8 cellular contexts compared by ENCODE assay signal in the genomic region with DNA sequence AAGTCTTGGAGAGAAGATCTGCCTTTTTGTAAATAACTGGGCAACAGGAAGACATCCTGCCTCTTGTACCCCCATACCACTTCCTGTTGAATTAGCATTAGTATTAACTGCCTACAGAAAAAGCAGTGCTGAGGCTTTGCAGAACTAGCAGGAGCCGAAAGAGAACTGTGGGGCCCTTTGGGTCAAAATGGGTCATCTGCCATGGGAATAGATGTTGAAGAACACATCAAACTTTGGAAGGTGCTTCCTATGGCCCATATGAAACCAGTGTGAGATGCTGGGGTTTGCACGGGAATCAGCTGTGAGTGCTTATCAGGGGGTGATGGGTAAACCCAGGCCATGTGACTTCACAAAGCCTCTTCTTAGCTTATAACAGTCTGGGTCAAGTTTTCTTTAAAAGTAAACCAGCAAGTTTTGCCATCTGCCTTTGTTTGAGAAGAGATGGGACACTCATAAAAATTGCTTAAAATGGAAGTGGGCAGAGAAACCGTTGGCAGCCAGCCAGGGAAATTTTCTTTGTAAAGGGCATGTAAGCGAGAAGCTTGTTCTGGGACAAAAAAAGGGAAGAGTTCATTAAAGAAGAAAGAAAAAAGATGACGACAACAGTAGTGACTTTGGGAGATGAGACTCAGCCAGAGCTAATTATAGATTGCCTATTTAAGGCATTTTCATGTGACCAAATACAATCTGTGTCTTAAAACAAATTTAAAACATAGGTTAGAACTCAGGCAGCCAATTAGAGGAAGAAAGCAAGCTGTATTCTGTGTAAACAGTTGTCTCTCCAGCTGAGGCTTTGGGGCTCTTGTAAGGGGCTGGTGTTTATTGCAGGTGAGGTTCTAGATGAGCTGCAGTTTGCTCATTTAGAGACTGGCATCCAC. TPM values are rescaled to one million over a fixed set of nuclear protein-coding genes. Genes with fewer than 3 reads are reported as not detected.
DNase-seq lines count a peak whose midpoint lies in the region; ATAC-seq, FAIRE-seq and TF ChIP-seq lines count a peak whose summit lies in the region.

No MANE protein-coding gene starts in this region.

- no peaks in the 10 kb centered on the region for H3K36me3 ChIP-seq in Caco-2 (ENCODE audit: control insufficient read depth, insufficient read depth, low read length)
- H3K36me3 ChIP-seq in MM.1S (replicated peaks; ENCODE audit: insufficient read depth, low read length): no peaks in the 10 kb centered on the region
- H3K36me3 ChIP-seq in breast epithelium: no peaks in the 10 kb centered on the region
- H3K36me3 ChIP-seq in keratinocyte (ENCODE audit: control insufficient read depth in 2 of 2, extremely low read depth in 1 of 2, insufficient read depth in 2 of 2, low read length in 2 of 2): no peaks in the 10 kb centered on the region

- peaks cover 57% of the 10 kb centered on the region for H3F3A ChIP-seq in MM.1S (ENCODE audit: insufficient read depth, low read length)

- peaks cover 11% of the 10 kb centered on the region for H3K36me3 Mint-ChIP-seq in Caco-2 (ENCODE audit: insufficient read depth, unreplicated experiment)

- H3K27ac Mint-ChIP-seq in Caco-2 (ENCODE audit: unreplicated experiment): peak overlapping the region; percentile 17

- peaks cover 81% of the 10 kb centered on the region for H3K79me2 ChIP-seq in MM.1S (ENCODE audit: low read length)
- H3K79me2 ChIP-seq in keratinocyte (ENCODE audit: control insufficient read depth, insufficient read depth, low read length): peaks cover 48% of the 10 kb centered on the region

- TF ChIP-seq POLR2A in breast epithelium (IDR thresholded peaks at IDR 0.05): no peak

- DNase-seq in Caco-2: no peak
- peak; percentile 74 for DNase-seq in MM.1S
- peak; percentile 47 for DNase-seq in T-helper 22 cell (ENCODE audit: low read depth)
- DNase-seq in breast epithelium (ENCODE audit: low spot score in 2 of 2): peak; percentile 74 to 90
- DNase-seq in keratinocyte (ENCODE audit: low read depth, low spot score): no peak
- DNase-seq in stimulated activated CD4-positive, alpha-beta T cell treated with anti-CD3 and anti-CD28 coated beads, Interleukin-1b, Interleukin-23, amount 100 ng/mL, for 24 hours (ENCODE audit: low read depth in 4 of 4, low spot score in 1 of 4): peak in 3 of 4 experiments; percentile 21 to 49 (median 41)
- no peak for DNase-seq in ACHN

- H3K27ac ChIP-seq in MM.1S (ENCODE audit: low read length) (peak overlapping the region; percentile 92), breast epithelium (peak overlapping the region; percentile 90 to 93), keratinocyte (ENCODE audit: control insufficient read depth, insufficient read depth, low read length) (no peak overlapping the region)

- dilution Hi-C loops in keratinocyte (cut with MboI; ENCODE audit: extremely low pct_ligation_motif_present, low sequenced_read_pairs): loop anchor here (25.0 kb wide), 1 partner anchor 135 kb away; a partner anchor contains a TSS

- no peak for ATAC-seq in HG02588 (IDR thresholded peaks at IDR 0.05; ENCODE audit: unreplicated experiment)

- peaks cover 29% of the 10 kb centered on the region for H3K4me1 ChIP-seq in Caco-2
- H3K4me1 ChIP-seq in MM.1S (ENCODE audit: low read length): peaks cover 36% of the 10 kb centered on the region
- H3K4me1 ChIP-seq in breast epithelium: peaks cover 9 to 19% of the 10 kb centered on the region in 2 donors
- peaks cover 18% of the 10 kb centered on the region for H3K4me1 ChIP-seq in keratinocyte (ENCODE audit: control insufficient read depth, extremely low read depth, insufficient read depth, low read length)

- H3K9ac ChIP-seq in MM.1S (ENCODE audit: low read length) (peak overlapping the region; percentile 62), keratinocyte (ENCODE audit: control insufficient read depth, extremely low read depth, insufficient read depth, low read length) (no peak overlapping the region)

- no peaks in the 10 kb centered on the region for H3K9me3 Mint-ChIP-seq in Caco-2 (ENCODE audit: unreplicated experiment)

- CTCF ChIA-PET in Caco-2 (lab: Charles Lee): interaction anchor here (0.6 to 1.7 kb wide), 3 partner anchors 19 to 405 kb away, joined by 3 to 5 read pairs (median 4); no protein-coding TSS in a partner anchor

- H2AFZ ChIP-seq in MM.1S (ENCODE audit: low read length): no peak overlapping the region
- no peak overlapping the region for H2AFZ ChIP-seq in keratinocyte (ENCODE audit: control insufficient read depth, low read length)

- no peak overlapping the region for H3K4me3 ChIP-seq in Caco-2 (ENCODE audit: low read depth, low read length)
- H3K4me3 ChIP-seq in MM.1S (ENCODE audit: low read length): peak overlapping the region; percentile 37
- H3K4me3 ChIP-seq in breast epithelium: peak overlapping the region in 1 of 3 donors; percentile 26
- no peak overlapping the region for H3K4me3 ChIP-seq in keratinocyte (ENCODE audit: control insufficient read depth in 2 of 3, extremely low read depth in 1 of 3, insufficient read depth in 2 of 3, low read depth in 1 of 3, low read length in 3 of 3)

- in situ Hi-C loops in ACHN (cut with HindIII; ENCODE audit: low pct_ligation_motif_present, low pct_unique_long_range_greater_than_20kb, low sequenced_read_pairs): no loop called here

- peaks cover 4% of the 10 kb centered on the region for H3K9me1 ChIP-seq in keratinocyte (ENCODE audit: control insufficient read depth, extremely low read depth, insufficient read depth, low read length)

- H3K4me1 Mint-ChIP-seq in Caco-2 (ENCODE audit: low read depth, unreplicated experiment): peaks cover 31% of the 10 kb centered on the region

- no peaks in the 10 kb centered on the region for H3K27me3 Mint-ChIP-seq in Caco-2 (ENCODE audit: insufficient read depth, unreplicated experiment)

- BruUV-seq in Caco-2 (replicated peaks; lab: Mats Ljungman, UMichigan): no TSS peak

- peak overlapping the region; percentile 85 for H3K4me2 ChIP-seq in MM.1S (ENCODE audit: low read depth, low read length)
- H3K4me2 ChIP-seq in keratinocyte (ENCODE audit: control insufficient read depth, extremely low read depth, insufficient read depth, low read depth, low read length): peak overlapping the region; percentile 33

- H3K27me3 ChIP-seq in Caco-2 (replicated peaks; ENCODE audit: control insufficient read depth, insufficient read depth, low read length) (no peaks in the 10 kb centered on the region), MM.1S (replicated peaks; ENCODE audit: insufficient read depth, low read length) (no peaks in the 10 kb centered on the region), breast epithelium (no peaks in the 10 kb centered on the region), keratinocyte (ENCODE audit: control insufficient read depth, extremely low read depth, insufficient read depth, low read length) (no peaks in the 10 kb centered on the region)

- H3K9me3 ChIP-seq in Caco-2 (no peaks in the 10 kb centered on the region), MM.1S (replicated peaks; ENCODE audit: insufficient read depth, low read length) (no peaks in the 10 kb centered on the region), breast epithelium (no peaks in the 10 kb centered on the region), keratinocyte (ENCODE audit: control insufficient read depth, low read depth, low read length) (no peaks in the 10 kb centered on the region)

- TF ChIP-seq CTCF in Caco-2 (IDR thresholded peaks at IDR 0.05; ENCODE audit: insufficient read depth in 1 of 2, low read depth in 1 of 2, low read length in 1 of 2, severe bottlenecking in 1 of 2, unreplicated experiment in 1 of 2) (no peak), MM.1S (IDR thresholded peaks at IDR 0.05; ENCODE audit: low read length) (no peak), breast epithelium (IDR thresholded peaks at IDR 0.05) (no peak), keratinocyte (optimal IDR thresholded peaks at IDR 0.05 in 1 of 3, IDR thresholded peaks at IDR 0.05 in 1 of 3, conservative IDR thresholded peaks at IDR 0.05 in 1 of 3; ENCODE audit: extremely low read depth in 1 of 3, insufficient read depth in 2 of 3, low read length in 3 of 3) (no peak)

- no peak for FAIRE-seq in keratinocyte (lab: Jason Lieb, UNC)

- no peak overlapping the region for H3K4me3 Mint-ChIP-seq in Caco-2 (ENCODE audit: unreplicated experiment)

- intact Hi-C loops in Caco-2 (cut with micrococcal nuclease; ENCODE audit: unreplicated experiment) (no loop called here), breast epithelium (cut with DNase I; ENCODE audit: low total_unique reads) (no loop called here)

- POLR2A ChIA-PET in Caco-2 (lab: Charles Lee): no interaction called here

- no peaks in the 10 kb centered on the region for H4K20me1 ChIP-seq in MM.1S (ENCODE audit: insufficient read depth, low read length)
- H4K20me1 ChIP-seq in keratinocyte (ENCODE audit: control insufficient read depth, extremely low read depth, insufficient read depth, low read length): no peaks in the 10 kb centered on the region

- no peaks in the 10 kb centered on the region for H3K9me2 ChIP-seq in MM.1S (replicated peaks; ENCODE audit: insufficient read depth, low read length)

RNA-seq across cellular contexts. Expression of a gene that starts 4.4 kb away (rescaled TPM):
- total RNA-seq in Caco-2 (2022) (16.5 and 18.5 TPM in 2 replicates), breast epithelium (10 to 100 TPM; 27.2 to 43.9 (median 33.1) TPM)
- polyA plus RNA-seq in keratinocyte: 4.1 to 7.9 TPM (median 6.5 TPM) in 3 replicates
- polyA plus RNA-seq in keratinocyte (2011; ENCODE audit: low read depth): 103 TPM
- polyA plus RNA-seq in keratinocyte (2011; cell fraction: cytosol; rRNA removed): 3.0 and 3.5 TPM in 2 replicates
- 9.7 and 9.9 TPM in 2 replicates for polyA plus RNA-seq in keratinocyte (2011; cell fraction: nucleus; rRNA removed)
- polyA plus RNA-seq in keratinocyte (2012; ENCODE audit: low replicate concordance): 4.9 and 20.7 TPM in 2 replicates
- polyA minus RNA-seq in keratinocyte: 5.3 to 6.5 TPM (median 6.1 TPM) in 3 replicates
- 8.4 TPM for polyA minus RNA-seq in keratinocyte (2011; cell fraction: cytosol; rRNA and poly(A)+ RNA removed)
- polyA minus RNA-seq in keratinocyte (2011; cell fraction: nucleus; rRNA and poly(A)+ RNA removed): 7.2 and 8.0 TPM in 2 replicates

RNA-seq across cellular contexts. Expression of a gene that starts 5.3 kb away (rescaled TPM):
- total RNA-seq in Caco-2 (2022): 8.5 and 8.6 TPM in 2 replicates
- 10 to 100 TPM in 2 of 3 donors, 1 to 10 TPM in 1; 8.8 to 13.1 (median 11.9) TPM for total RNA-seq in breast epithelium
- polyA plus RNA-seq in keratinocyte: 6.3 to 7.5 TPM (median 7.4 TPM) in 3 replicates
- polyA plus RNA-seq in keratinocyte (2011; ENCODE audit: low read depth): 7.4 TPM
- polyA plus RNA-seq in keratinocyte (2011; cell fraction: cytosol; rRNA removed): 5.9 and 8.1 TPM in 2 replicates
- polyA plus RNA-seq in keratinocyte (2011; cell fraction: nucleus; rRNA removed): 7.9 and 8.6 TPM in 2 replicates
- polyA plus RNA-seq in keratinocyte (2012; ENCODE audit: low replicate concordance): 7.1 and 10.0 TPM in 2 replicates
- polyA minus RNA-seq in keratinocyte: 4.6 to 7.5 TPM (median 5.9 TPM) in 3 replicates
- polyA minus RNA-seq in keratinocyte (2011; cell fraction: cytosol; rRNA and poly(A)+ RNA removed): 16.5 TPM
- 3.4 and 5.4 TPM in 2 replicates for polyA minus RNA-seq in keratinocyte (2011; cell fraction: nucleus; rRNA and poly(A)+ RNA removed)

RNA-seq across cellular contexts. Expression of a gene that starts 55.1 kb away (rescaled TPM):
- total RNA-seq in Caco-2 (2022): 114 and 123 TPM in 2 replicates
- total RNA-seq in breast epithelium: 10 to 100 TPM; 35.7 to 86.9 (median 55.0) TPM
- 61.3 to 71.3 TPM (median 68.7 TPM) in 3 replicates for polyA plus RNA-seq in keratinocyte
- 12.9 TPM for polyA plus RNA-seq in keratinocyte (2011; ENCODE audit: low read depth)
- polyA plus RNA-seq in keratinocyte (2011; cell fraction: cytosol; rRNA removed): 40.6 and 68.8 TPM in 2 replicates
- 71.2 and 78.4 TPM in 2 replicates for polyA plus RNA-seq in keratinocyte (2011; cell fraction: nucleus; rRNA removed)
- 26.6 and 60.0 TPM in 2 replicates for polyA plus RNA-seq in keratinocyte (2012; ENCODE audit: low replicate concordance)
- 48.2 to 64.8 TPM (median 49.7 TPM) in 3 replicates for polyA minus RNA-seq in keratinocyte
- polyA minus RNA-seq in keratinocyte (2011; cell fraction: cytosol; rRNA and poly(A)+ RNA removed): 79.8 TPM
- polyA minus RNA-seq in keratinocyte (2011; cell fraction: nucleus; rRNA and poly(A)+ RNA removed): 30.1 and 30.7 TPM in 2 replicates

Comparison
In these comparisons a context has a peak if more than half of its experiments do, and no peak if none do; other contexts are left out.
1. DNase-seq: peak in MM.1S (single experiment), T-helper 22 cell (single experiment), breast epithelium (2 of 2) and stimulated activated CD4-positive, alpha-beta T cell treated with anti-CD3 and anti-CD28 coated beads, Interleukin-1b, Interleukin-23, amount 100 ng/mL, for 24 hours (3 of 4); none in Caco-2 (0 of 2), keratinocyte (single experiment) and ACHN (single experiment).